ENCODE assay signal across 34 cellular contexts in the genomic region with DNA sequence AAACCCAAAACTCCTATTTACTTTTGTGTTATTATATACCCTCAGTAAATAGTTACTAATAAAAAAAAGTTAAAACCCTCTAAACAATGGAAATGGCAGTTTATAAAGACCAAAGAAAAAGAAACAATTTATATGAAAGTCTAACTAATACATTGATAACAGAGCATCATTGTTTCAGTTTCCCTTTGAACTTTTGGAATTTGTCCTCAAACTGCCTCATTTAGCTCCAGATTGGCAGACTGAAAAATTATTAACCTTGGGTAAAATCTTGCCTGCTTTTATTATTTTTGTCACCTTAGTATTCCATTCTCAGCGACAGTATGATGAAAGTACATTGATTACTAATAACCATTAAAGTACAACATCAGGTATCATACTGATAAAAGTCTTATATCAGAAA.
"Had no signal": no experiment of that assay in that cellular context is flagged by ENCODE, and none has a peak within 500 bp of the region (broad histone marks: within the 10 kb centered on the region; RNA-seq: fewer than 3 reads in every experiment).

No MANE protein-coding gene starts in this region.

- FAIRE-seq: astrocyte, bronchial epithelial cell had no signal

- H3K36me3 ChIP-seq: breast epithelium had no signal

- H3K27me3 ChIP-seq: adrenal gland, ascending aorta, body of pancreas, brain microvascular endothelial cell, breast epithelium, cardiac muscle cell had no signal

- H3K9me3 ChIP-seq: adrenal gland, ascending aorta, body of pancreas, breast epithelium had no signal

- DNase-seq: activated effector memory CD4-positive, alpha-beta T cell treated with anti-CD3 and anti-CD28 coated beads, Interleukin-2, amount 50 U/mL, for 16 hours; activated effector memory CD4-positive, alpha-beta T cell treated with Interleukin-2 at 50 U/mL for 16 hours; activated gamma-delta T cell; activated gamma-delta T cell treated with Interleukin-2 at 50 U/mL for 16 hours; activated naive CD4-positive, alpha-beta T cell; activated naive CD4-positive, alpha-beta T cell treated with anti-CD3 and anti-CD28 coated beads for 36 hours; activated naive CD4-positive, alpha-beta T cell treated with anti-CD3 and anti-CD28 coated beads, Interleukin-2, amount 10 ng/mL, durations not matched to agents 7 days and 5 days; activated naive CD4-positive, alpha-beta T cell treated with anti-CD3 and anti-CD28 coated beads, Interleukin-2, amount 50 U/mL, for 16 hours; activated naive CD4-positive, alpha-beta T cell treated with Interleukin-2 at 50 U/mL for 16 hours; activated naive CD8-positive, alpha-beta T cell treated with anti-CD3 and anti-CD28 coated beads for 36 hours; activated naive CD8-positive, alpha-beta T cell treated with anti-CD3 and anti-CD28 coated beads, Interleukin-2, amount 10 ng/mL, durations not matched to agents 7 days and 5 days; activated naive CD8-positive, alpha-beta T cell treated with anti-CD3 and anti-CD28 coated beads, Interleukin-2, amount 50 U/mL, for 24 hours; activated T-cell treated with anti-CD3 and anti-CD28 coated beads for 4 hours; activated T-cell treated with anti-CD3 and anti-CD28 coated beads, Interleukin-2, amount 50 U/mL, for 1 hour; activated T-cell treated with anti-CD3 and anti-CD28 coated beads, Interleukin-2, amount 50 U/mL, for 24 hours; activated T-cell treated with anti-CD3 and anti-CD28 coated beads, Interleukin-2, amount 50 U/mL, for 4 hours; activated T-cell treated with anti-CD3 and anti-CD28 coated beads, Interleukin-2, amount 50 U/mL, for 48 hours; activated T-cell treated with anti-CD3 and anti-CD28 coated beads, Interleukin-2, amount 50 U/mL, for 72 hours; adrenal gland; amniotic stem cell; anterior cingulate cortex; aorta; body of pancreas; brain microvascular endothelial cell; caudate nucleus; central memory CD4-positive, alpha-beta T cell; cerebellar nuclear complex had no signal

- H3K4me1 ChIP-seq: adrenal gland, body of pancreas, breast epithelium had no signal

- ATAC-seq: activated naive CD4-positive, alpha-beta T cell treated with anti-CD3 and anti-CD28 coated beads, Interleukin-2, amount 50 U/mL, for 72 hours; activated naive CD8-positive, alpha-beta T cell treated with anti-CD3 and anti-CD28 coated beads, Interleukin-2, amount 50 U/mL, for 24 hours; activated T-cell treated with anti-CD3 and anti-CD28 coated beads, Interleukin-2, amount 50 U/mL, for 4 hours; activated T-cell treated with anti-CD3 and anti-CD28 coated beads, Interleukin-2, amount 50 U/mL, for 72 hours; activated T-helper 17 cell treated with anti-CD3 and anti-CD28 coated beads, Interleukin-2, amount 50 U/mL, for 72 hours; body of pancreas had no signal

- H3K4me3 ChIP-seq: adrenal gland, ascending aorta, body of pancreas, breast epithelium, cardiac muscle cell had no signal

- H3K27ac ChIP-seq: adrenal gland, ascending aorta, body of pancreas, brain microvascular endothelial cell, breast epithelium, cardiac muscle cell had no signal
